Comparison of ENCODE assay signal across 1 cellular context in the genomic region with DNA sequence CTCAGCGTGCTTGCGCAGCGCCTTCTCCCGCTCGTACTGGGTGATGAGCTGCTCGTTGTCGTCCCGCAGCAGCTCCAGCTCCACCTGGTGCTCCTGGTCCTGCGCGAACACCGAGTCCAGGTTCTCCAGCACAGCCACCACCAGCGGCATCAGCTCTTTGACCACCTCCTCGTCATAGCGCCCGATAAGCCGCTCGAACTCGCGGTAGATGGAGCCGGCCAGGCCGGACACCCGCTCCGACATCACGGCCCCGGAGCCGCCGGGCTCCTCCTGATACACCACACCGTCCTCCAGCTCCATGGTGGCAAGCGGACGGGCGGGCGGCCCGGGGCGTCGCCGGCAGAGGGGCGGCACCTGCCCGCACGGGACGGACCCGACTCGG.
TF ChIP-seq lines count a peak whose summit lies in the region.

No MANE protein-coding gene starts in this region.

TF ChIP-seq in neural cell, 6 proteins besides CTCF, POLR2A, EP300 and RAD21 (continued from another document):
- TF ChIP-seq, protein P1, sequence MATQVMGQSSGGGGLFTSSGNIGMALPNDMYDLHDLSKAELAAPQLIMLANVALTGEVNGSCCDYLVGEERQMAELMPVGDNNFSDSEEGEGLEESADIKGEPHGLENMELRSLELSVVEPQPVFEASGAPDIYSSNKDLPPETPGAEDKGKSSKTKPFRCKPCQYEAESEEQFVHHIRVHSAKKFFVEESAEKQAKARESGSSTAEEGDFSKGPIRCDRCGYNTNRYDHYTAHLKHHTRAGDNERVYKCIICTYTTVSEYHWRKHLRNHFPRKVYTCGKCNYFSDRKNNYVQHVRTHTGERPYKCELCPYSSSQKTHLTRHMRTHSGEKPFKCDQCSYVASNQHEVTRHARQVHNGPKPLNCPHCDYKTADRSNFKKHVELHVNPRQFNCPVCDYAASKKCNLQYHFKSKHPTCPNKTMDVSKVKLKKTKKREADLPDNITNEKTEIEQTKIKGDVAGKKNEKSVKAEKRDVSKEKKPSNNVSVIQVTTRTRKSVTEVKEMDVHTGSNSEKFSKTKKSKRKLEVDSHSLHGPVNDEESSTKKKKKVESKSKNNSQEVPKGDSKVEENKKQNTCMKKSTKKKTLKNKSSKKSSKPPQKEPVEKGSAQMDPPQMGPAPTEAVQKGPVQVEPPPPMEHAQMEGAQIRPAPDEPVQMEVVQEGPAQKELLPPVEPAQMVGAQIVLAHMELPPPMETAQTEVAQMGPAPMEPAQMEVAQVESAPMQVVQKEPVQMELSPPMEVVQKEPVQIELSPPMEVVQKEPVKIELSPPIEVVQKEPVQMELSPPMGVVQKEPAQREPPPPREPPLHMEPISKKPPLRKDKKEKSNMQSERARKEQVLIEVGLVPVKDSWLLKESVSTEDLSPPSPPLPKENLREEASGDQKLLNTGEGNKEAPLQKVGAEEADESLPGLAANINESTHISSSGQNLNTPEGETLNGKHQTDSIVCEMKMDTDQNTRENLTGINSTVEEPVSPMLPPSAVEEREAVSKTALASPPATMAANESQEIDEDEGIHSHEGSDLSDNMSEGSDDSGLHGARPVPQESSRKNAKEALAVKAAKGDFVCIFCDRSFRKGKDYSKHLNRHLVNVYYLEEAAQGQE (IDR thresholded peaks at IDR 0.05; ENCODE audit: borderline replicate concordance): peak; percentile 65
- peak; percentile 40 for TF ChIP-seq SMC3 (conservative IDR thresholded peaks at IDR 0.05; ENCODE audit: poor library complexity)
- TF ChIP-seq POLR2AphosphoS5 (IDR thresholded peaks at IDR 0.05): no peak
- TF ChIP-seq TAF1 (IDR thresholded peaks at IDR 0.05; ENCODE audit: low read depth): no peak
